In the genomic region with DNA sequence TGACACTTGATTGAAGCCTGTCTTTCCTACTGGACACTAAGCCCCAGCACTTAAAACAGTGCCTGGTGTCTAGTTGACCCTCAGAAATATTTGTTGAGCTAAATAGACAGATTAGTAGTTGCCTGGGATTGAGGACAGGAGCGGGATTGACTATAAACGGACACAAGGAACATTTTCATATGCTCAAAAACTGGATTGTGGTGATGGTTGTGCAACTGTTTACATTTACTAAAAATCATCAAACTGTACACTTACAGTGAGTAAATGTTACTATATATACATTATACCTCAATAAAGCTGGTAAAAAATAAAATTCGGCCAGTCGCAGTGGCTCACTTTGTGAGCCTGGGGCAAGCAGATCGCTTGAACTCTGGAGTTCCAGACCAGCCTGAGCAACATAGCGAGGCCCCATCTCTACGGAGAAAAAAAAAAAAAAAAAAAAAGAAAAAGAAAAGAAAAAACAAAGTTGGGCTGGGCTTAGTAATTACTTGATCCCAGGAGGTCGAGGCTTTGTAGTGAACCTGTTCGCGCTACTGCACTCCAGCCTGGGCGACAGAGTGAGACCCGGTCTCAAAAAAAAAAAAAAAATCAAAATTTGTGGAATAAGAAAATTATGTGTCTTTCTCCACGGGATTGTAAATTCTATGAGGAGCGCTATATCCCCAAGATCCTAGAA, we compare ENCODE assay signal across 9 cellular contexts. TPM values are rescaled to one million over a fixed set of nuclear protein-coding genes. Genes with fewer than 3 reads are reported as not detected.
DNase-seq lines count a peak whose midpoint lies in the region; ATAC-seq and TF ChIP-seq lines count a peak whose summit lies in the region.
"Had no signal": no experiment of that assay in that cellular context is flagged by ENCODE, and none has a peak within 500 bp of the region (broad histone marks: within the 10 kb centered on the region; RNA-seq: fewer than 3 reads in every experiment).

No MANE protein-coding gene starts in this region.

- no peak for TF ChIP-seq CTCF in right atrium auricular region (IDR thresholded peaks at IDR 0.05)

- no peak for ATAC-seq in activated T-cell treated with anti-CD3 and anti-CD28 coated beads, Interleukin-2, amount 50 U/mL, for 4 hours
- peak; percentile 12 to 13 for ATAC-seq in stimulated activated naive B cell treated with anti-CD40 and anti-IgM and Interleukin-4, amounts not matched to agents 10 μg/mL and 1 μg/mL and 100 μg/mL, for 72 hours (replicated peaks)
- ATAC-seq in GM18858 (IDR thresholded peaks at IDR 0.05; ENCODE audit: unreplicated experiment) (no peak), GM18520 (IDR thresholded peaks at IDR 0.05; ENCODE audit: unreplicated experiment) (no peak)

- no peaks in the 10 kb centered on the region for H3K9me3 ChIP-seq in SJSA1 (replicated peaks)
- no peaks in the 10 kb centered on the region for H3K9me3 ChIP-seq in right atrium auricular region

- H3K4me1 Mint-ChIP-seq in activated T-cell treated with anti-CD3 and anti-CD28 coated beads, Interleukin-2, amount 50 U/mL, for 4 hours (ENCODE audit: low read depth): peaks cover 36% of the 10 kb centered on the region
- H3K4me1 Mint-ChIP-seq in stimulated activated naive B cell treated with anti-CD40 and anti-IgM and Interleukin-4, amounts not matched to agents 10 μg/mL and 1 μg/mL and 100 μg/mL, for 72 hours: peaks cover 25 to 42% of the 10 kb centered on the region in 2 donors

- H3K4me3 Mint-ChIP-seq in activated T-cell treated with anti-CD3 and anti-CD28 coated beads, Interleukin-2, amount 50 U/mL, for 4 hours: peak overlapping the region; percentile 96
- peak overlapping the region; percentile 89 to 94 for H3K4me3 Mint-ChIP-seq in stimulated activated naive B cell treated with anti-CD40 and anti-IgM and Interleukin-4, amounts not matched to agents 10 μg/mL and 1 μg/mL and 100 μg/mL, for 72 hours

- no peaks in the 10 kb centered on the region for H3K27me3 ChIP-seq in SJSA1 (replicated peaks)
- no peaks in the 10 kb centered on the region for H3K27me3 ChIP-seq in right atrium auricular region

- H3K27ac ChIP-seq in SJSA1 (peak overlapping the region; percentile 16; the same call in 1 of the 2 replicates), right atrium auricular region (peak overlapping the region; percentile 94 to 97)

- DNase-seq in activated T-cell treated with anti-CD3 and anti-CD28 coated beads, Interleukin-2, amount 50 U/mL, for 4 hours: no peak
- no peak for DNase-seq in activated T-cell treated with anti-CD3 and anti-CD28 coated beads, Interleukin-2, amount 50 U/mL, for 1 hour
- DNase-seq in SJSA1 (ENCODE audit: low read depth in 1 of 2, low spot score in 2 of 2) (no peak), right atrium auricular region (ENCODE audit: low spot score) (no peak)
- DNase-seq in stimulated activated naive B cell treated with anti-CD40 and anti-IgM and Interleukin-4, amounts not matched to agents 10 μg/mL and 1 μg/mL and 100 μg/mL, for 72 hours: no peak
- no peak for DNase-seq in effector CD4-positive, alpha-beta T cell

- peak overlapping the region; percentile 93 for H3K27ac Mint-ChIP-seq in stimulated activated naive B cell treated with anti-CD40 and anti-IgM and Interleukin-4, amounts not matched to agents 10 μg/mL and 1 μg/mL and 100 μg/mL, for 72 hours

- peaks cover 12% of the 10 kb centered on the region for H3K4me1 ChIP-seq in SJSA1 (replicated peaks)
- H3K4me1 ChIP-seq in right atrium auricular region: peaks cover 0 to 38% of the 10 kb centered on the region in 2 donors

- H3K36me3 ChIP-seq in SJSA1 (peaks cover 6% of the 10 kb centered on the region), right atrium auricular region (no peaks in the 10 kb centered on the region)

- H3K4me3 ChIP-seq in SJSA1 (peak overlapping the region; percentile 95), right atrium auricular region (peak overlapping the region; percentile 92 to 94)

- H3K9me3 Mint-ChIP-seq in activated T-cell treated with anti-CD3 and anti-CD28 coated beads, Interleukin-2, amount 50 U/mL, for 4 hours: no peaks in the 10 kb centered on the region
- no peaks in the 10 kb centered on the region for H3K9me3 Mint-ChIP-seq in stimulated activated naive B cell treated with anti-CD40 and anti-IgM and Interleukin-4, amounts not matched to agents 10 μg/mL and 1 μg/mL and 100 μg/mL, for 72 hours

- peaks cover 3% of the 10 kb centered on the region for H3K36me3 Mint-ChIP-seq in activated T-cell treated with anti-CD3 and anti-CD28 coated beads, Interleukin-2, amount 50 U/mL, for 4 hours (ENCODE audit: insufficient read depth)
- H3K36me3 Mint-ChIP-seq in stimulated activated naive B cell treated with anti-CD40 and anti-IgM and Interleukin-4, amounts not matched to agents 10 μg/mL and 1 μg/mL and 100 μg/mL, for 72 hours: peaks cover 11 to 17% of the 10 kb centered on the region in 2 donors

- H3K27me3 Mint-ChIP-seq in activated T-cell treated with anti-CD3 and anti-CD28 coated beads, Interleukin-2, amount 50 U/mL, for 4 hours (ENCODE audit: low read depth): no peaks in the 10 kb centered on the region
- H3K27me3 Mint-ChIP-seq in stimulated activated naive B cell treated with anti-CD40 and anti-IgM and Interleukin-4, amounts not matched to agents 10 μg/mL and 1 μg/mL and 100 μg/mL, for 72 hours: no peaks in the 10 kb centered on the region

RNA-seq across cellular contexts. Expression of gene IDH3A, which starts 0.6 kb away (rescaled TPM):
- 100 to 1,000 TPM; 169 to 210 (median 187) TPM for total RNA-seq in activated T-cell treated with anti-CD3 and anti-CD28 coated beads, Interleukin-2, amount 50 U/mL, for 4 hours
- total RNA-seq in SJSA1 (2014; rRNA removed; shearing (Covaris generic)): 64.6 and 66.8 TPM in 2 replicates
- 100 to 1,000 TPM; 188 to 352 TPM for total RNA-seq in right atrium auricular region

RNA-seq across cellular contexts. Expression of gene CIB2, which starts 17.3 kb away (rescaled TPM):
- 1 to 10 TPM; 1.3 to 2.0 (median 1.3) TPM for total RNA-seq in activated T-cell treated with anti-CD3 and anti-CD28 coated beads, Interleukin-2, amount 50 U/mL, for 4 hours
- 3.2 and 3.8 TPM in 2 replicates for total RNA-seq in SJSA1 (2014; rRNA removed; shearing (Covaris generic))
- total RNA-seq in right atrium auricular region: 10 to 100 TPM; 37.2 to 38.6 TPM

RNA-seq across cellular contexts. Expression of gene SH2D7, which starts 56.2 kb away (rescaled TPM):
- not detected for total RNA-seq in activated T-cell treated with anti-CD3 and anti-CD28 coated beads, Interleukin-2, amount 50 U/mL, for 4 hours
- total RNA-seq in SJSA1 (2014; rRNA removed; shearing (Covaris generic)): not detected in 2 replicates
- not detected for total RNA-seq in right atrium auricular region
- total RNA-seq: glomerular endothelial cell had no signal

Comparison
In these comparisons a context has a peak if more than half of its experiments do, and no peak if none do; other contexts are left out.
1. ATAC-seq: peak in stimulated activated naive B cell treated with anti-CD40 and anti-IgM and Interleukin-4, amounts not matched to agents 10 μg/mL and 1 μg/mL and 100 μg/mL, for 72 hours (2 of 2); none in activated T-cell treated with anti-CD3 and anti-CD28 coated beads, Interleukin-2, amount 50 U/mL, for 4 hours (0 of 2), GM18858 (single experiment) and GM18520 (single experiment).